In genomic region chr2:137185378-137186078, GRCh38 we compare ENCODE assay signal across 20 cellular contexts.
"Had no signal": no experiment of that assay in that cellular context is flagged by ENCODE, and none has a peak within 500 bp of the region (broad histone marks: within the 10 kb centered on the region; RNA-seq: fewer than 3 reads in every experiment).

No MANE protein-coding gene starts in this region.

- H3K27me3 ChIP-seq: body of pancreas, gastrocnemius medialis, right atrium auricular region, tibial nerve, vagina had no signal

- H3K36me3 ChIP-seq: gastrocnemius medialis, heart right ventricle, left ventricle myocardium inferior, right atrium auricular region, tibial nerve, vagina had no signal

- H3K4me1 ChIP-seq: body of pancreas, gastrocnemius medialis, heart right ventricle, left ventricle myocardium inferior, right atrium auricular region, tibial nerve, vagina had no signal

- DNase-seq: activated CD4-positive, alpha-beta T cell treated with anti-CD3 and anti-CD28 coated beads, Interleukin-2, amount 10 ng/mL, durations not matched to agents 7 days and 5 days; activated CD4-positive, CD25-positive, alpha-beta regulatory T cell; activated CD8-positive, alpha-beta memory T cell treated with anti-CD3 and anti-CD28 coated beads for 24 hours; activated naive CD4-positive, alpha-beta T cell treated with Interleukin-2 at 50 U/mL for 16 hours; activated naive CD8-positive, alpha-beta T cell treated with anti-CD3 and anti-CD28 coated beads, Interleukin-2, amount 50 U/mL, for 24 hours; body of pancreas; cerebellar nuclear complex; erythroblast; gastrocnemius medialis; heart right ventricle; left ventricle myocardium inferior; mesenchymal stem cell; nucleus accumbens had no signal

- ATAC-seq: activated naive CD8-positive, alpha-beta T cell treated with anti-CD3 and anti-CD28 coated beads, Interleukin-2, amount 50 U/mL, for 24 hours; body of pancreas; gastrocnemius medialis; heart right ventricle; natural killer cell treated with Interleukin-12 subunit alpha and Interleukin-12 subunit beta and Interleukin-15 and Interleukin-18, amount 100 ng/mL, for 72 hours; stimulated activated effector memory CD8-positive, alpha-beta T cell treated with anti-CD3 and anti-CD28 coated beads, Interleukin-12 subunit alpha, Interleukin-12 subunit beta, amount 100 ng/mL, for 72 hours had no signal

- H3K4me3 ChIP-seq: body of pancreas, gastrocnemius medialis, heart right ventricle, left ventricle myocardium inferior, right atrium auricular region, smooth muscle cell, tibial nerve, vagina had no signal

- H3K27ac ChIP-seq: body of pancreas, gastrocnemius medialis, heart right ventricle, left ventricle myocardium inferior, right atrium auricular region, tibial nerve, vagina had no signal

- H3K4me2 ChIP-seq: smooth muscle cell had no signal

- FAIRE-seq: keratinocyte had no signal

- H3K9me3 ChIP-seq: body of pancreas, gastrocnemius medialis, right atrium auricular region, tibial nerve, vagina had no signal
